22 cellular contexts compared by ENCODE assay signal in genomic region chr7:116398672-116399071, GRCh38.
"Had no signal": no experiment of that assay in that cellular context is flagged by ENCODE, and none has a peak within 500 bp of the region (broad histone marks: within the 10 kb centered on the region; RNA-seq: fewer than 3 reads in every experiment).

No MANE protein-coding gene starts in this region.

- H3K9me3 ChIP-seq: esophagus muscularis mucosa, left lung, lower lobe of right lung, neutrophil, pancreas, stomach, thyroid gland had no signal

- DNase-seq: dermis blood vessel endothelial cell; effector memory CD4-positive, alpha-beta T cell; foreskin keratinocyte; heart left ventricle; left cardiac atrium; left lung; lower lobe of right lung; natural killer cell; pancreas; stimulated activated CD4-positive, alpha-beta T cell treated with anti-CD3 and anti-CD28 coated beads, Interleukin-2, amount 100 ng/mL, for 24 hours; stimulated activated CD4-positive, alpha-beta T cell treated with anti-CD3 and anti-CD28 coated beads, Interleukin-4, amount 100 ng/mL, for 24 hours; stimulated activated naive CD4-positive, alpha-beta T cell treated with Interleukin-2 at 50 U/mL for 16 hours; stomach; thyroid gland; trophoblast cell had no signal

- H3K4me2 ChIP-seq: hepatocyte had no signal

- H3K27me3 ChIP-seq: esophagus muscularis mucosa, foreskin keratinocyte, gastroesophageal sphincter, heart left ventricle, hepatocyte, left lung, neutrophil, pancreas, stomach, thyroid gland had no signal

- H3K4me3 ChIP-seq: coronary artery, esophagus muscularis mucosa, gastroesophageal sphincter, heart left ventricle, hepatocyte, left lung, lower lobe of right lung, pancreas, stomach, thyroid gland had no signal

- H3K27ac ChIP-seq: coronary artery, esophagus muscularis mucosa, gastroesophageal sphincter, heart left ventricle, hepatocyte, left lung, lower lobe of right lung, neutrophil, pancreas, stomach, thyroid gland had no signal

- H3K36me3 ChIP-seq: esophagus muscularis mucosa, gastroesophageal sphincter, heart left ventricle, left lung, lower lobe of right lung, neutrophil, pancreas, stomach, thyroid gland had no signal

- H2AFZ ChIP-seq: hepatocyte had no signal

- ATAC-seq: foreskin keratinocyte; gastroesophageal sphincter; natural killer cell; pancreas; sciatic nerve; stimulated activated effector memory CD8-positive, alpha-beta T cell treated with anti-CD3 and anti-CD28 coated beads, Interleukin-12 subunit alpha, Interleukin-12 subunit beta, amount 100 ng/mL, for 72 hours had no signal

- H3K4me1 ChIP-seq: pancreas had no signal
